ENCODE assay signal across 25 cellular contexts in genomic region chr2:26095758-26096157, GRCh38.
DNase-seq lines count a peak whose midpoint lies in the region; ATAC-seq, FAIRE-seq and TF ChIP-seq lines count a peak whose summit lies in the region.
"Had no signal": no experiment of that assay in that cellular context is flagged by ENCODE, and none has a peak within 500 bp of the region (broad histone marks: within the 10 kb centered on the region; RNA-seq: fewer than 3 reads in every experiment).

No MANE protein-coding gene starts in this region.

- H3K36me3 Mint-ChIP-seq in neural progenitor cell (peaks cover 30% of the 10 kb centered on the region), chondrocyte (ENCODE audit: low read depth) (peaks cover 4% of the 10 kb centered on the region)
- peaks cover 36 to 54% of the 10 kb centered on the region in 2 donors for H3K36me3 Mint-ChIP-seq in stimulated activated naive B cell treated with anti-CD40 and anti-IgM and Interleukin-4, amounts not matched to agents 10 μg/mL and 1 μg/mL and 100 μg/mL, for 72 hours
- H3K36me3 Mint-ChIP-seq in activated CD4-positive, alpha-beta T cell treated with anti-CD3 and anti-CD28 coated beads for 36 hours (ENCODE audit: low read depth) = peaks cover 23% of the 10 kb centered on the region

- BruUV-seq in HepG2 (replicated peaks; lab: Mats Ljungman, UMichigan) = no TSS peak
- no TSS peak for BruUV-seq in GM12878 (replicated peaks; lab: Mats Ljungman, UMichigan)

- H3F3A ChIP-seq in neural progenitor cell (ENCODE audit: low read depth) = peaks cover 8% of the 10 kb centered on the region

- H4K20me1 ChIP-seq in HepG2 (ENCODE audit: insufficient read depth, low read length) = peaks cover 17% of the 10 kb centered on the region; the same call in 1 of the 2 replicates
- H4K20me1 ChIP-seq in GM12878 (ENCODE audit: control insufficient read depth, insufficient read depth) = peaks cover 3% of the 10 kb centered on the region
- peaks cover 59% of the 10 kb centered on the region for H4K20me1 ChIP-seq in neural progenitor cell (ENCODE audit: low read depth)

- H3K27ac ChIP-seq in HepG2 (ENCODE audit: extremely low read length, insufficient read depth, low read length) (no peak overlapping the region), right lobe of liver (no peak overlapping the region), GM12878 (ENCODE audit: control insufficient read depth, insufficient read depth) (no peak overlapping the region), neural progenitor cell (peak overlapping the region; percentile 31)
- H3K27ac ChIP-seq: RWPE1 had no signal

- POLR2A ChIA-PET in HepG2 (lab: Yijun Ruan, JAX) (no interaction called here), GM12878 (lab: Charles Lee) (no interaction called here)
- POLR2A ChIA-PET in activated CD4-positive, alpha-beta T cell treated with anti-CD3 and anti-CD28 coated beads for 36 hours (lab: Charles Lee) = no interaction called here

- H3K4me2 ChIP-seq in HepG2 (ENCODE audit: low read depth, low read length) = no peak overlapping the region
- no peak overlapping the region for H3K4me2 ChIP-seq in GM12878 (ENCODE audit: control insufficient read depth, insufficient read depth)
- H3K4me2 ChIP-seq in neural progenitor cell = no peak overlapping the region
- H3K4me2 ChIP-seq: SK-N-SH had no signal

- no peak overlapping the region for H3K4me3 ChIP-seq in HepG2 (replicated peaks in 1 of 3; ENCODE audit: insufficient read depth in 1 of 3, low read depth in 2 of 3, low read length in 3 of 3)
- H3K4me3 ChIP-seq in right lobe of liver = no peak overlapping the region
- H3K4me3 ChIP-seq in GM12878 = no peak overlapping the region
- H3K4me3 ChIP-seq in neural progenitor cell = no peak overlapping the region

- TF ChIP-seq CTCF in HepG2 (CRISPR knock-in tag; IDR thresholded peaks at IDR 0.05) = no peak
- TF ChIP-seq CTCF in right lobe of liver (IDR thresholded peaks at IDR 0.05) = no peak
- TF ChIP-seq CTCF in GM12878 (IDR thresholded peaks at IDR 0.05 in 2 of 3, conservative IDR thresholded peaks at IDR 0.05 in 1 of 3; ENCODE audit: control insufficient read depth in 2 of 3, extremely low read depth in 1 of 3, insufficient read depth in 1 of 3, low read depth in 3 of 3, low read length in 3 of 3) = no peak
- no peak for TF ChIP-seq CTCF in neural progenitor cell (IDR thresholded peaks at IDR 0.05)
- TF ChIP-seq CTCF in chondrocyte (IDR thresholded peaks at IDR 0.05) = no peak

- H3K27ac Mint-ChIP-seq in neural progenitor cell = no peak overlapping the region
- peak overlapping the region; percentile 51 for H3K27ac Mint-ChIP-seq in stimulated activated naive B cell treated with anti-CD40 and anti-IgM and Interleukin-4, amounts not matched to agents 10 μg/mL and 1 μg/mL and 100 μg/mL, for 72 hours
- no peak overlapping the region for H3K27ac Mint-ChIP-seq in activated CD4-positive, alpha-beta T cell treated with anti-CD3 and anti-CD28 coated beads for 36 hours
- no peak overlapping the region for H3K27ac Mint-ChIP-seq in chondrocyte (ENCODE audit: unreplicated experiment)

- peaks cover 11 to 37% of the 10 kb centered on the region in 2 experiments for H3K36me3 ChIP-seq in HepG2 (replicated peaks in 1 of 2; ENCODE audit: control insufficient read depth in 1 of 2, insufficient read depth in 2 of 2, low read length in 2 of 2)
- no peaks in the 10 kb centered on the region for H3K36me3 ChIP-seq in right lobe of liver
- H3K36me3 ChIP-seq in GM12878 (ENCODE audit: control insufficient read depth in 2 of 2, insufficient read depth in 2 of 2, low read length in 1 of 2) = peaks cover 2 to 3% of the 10 kb centered on the region in 2 experiments; a peak in 2 of 4 replicates
- no peaks in the 10 kb centered on the region for H3K36me3 ChIP-seq in neural progenitor cell

- peaks cover 5% of the 10 kb centered on the region for H3K4me1 Mint-ChIP-seq in neural progenitor cell
- peaks cover 23 to 60% of the 10 kb centered on the region in 2 donors for H3K4me1 Mint-ChIP-seq in stimulated activated naive B cell treated with anti-CD40 and anti-IgM and Interleukin-4, amounts not matched to agents 10 μg/mL and 1 μg/mL and 100 μg/mL, for 72 hours
- peaks cover 29% of the 10 kb centered on the region for H3K4me1 Mint-ChIP-seq in activated CD4-positive, alpha-beta T cell treated with anti-CD3 and anti-CD28 coated beads for 36 hours
- H3K4me1 Mint-ChIP-seq in chondrocyte (ENCODE audit: low read depth) = peaks cover 19% of the 10 kb centered on the region

- DNase-seq in HepG2 (ENCODE audit: low spot score) = no peak
- DNase-seq in right lobe of liver = no peak
- DNase-seq in GM12878 (ENCODE audit: low read depth, low spot score) = no peak
- no peak for DNase-seq in neural progenitor cell (ENCODE audit: low spot score)
- no peak for DNase-seq in stimulated activated naive B cell treated with anti-CD40 and anti-IgM and Interleukin-4, amounts not matched to agents 10 μg/mL and 1 μg/mL and 100 μg/mL, for 72 hours
- no peak for DNase-seq in activated CD4-positive, alpha-beta T cell treated with anti-CD3 and anti-CD28 coated beads for 36 hours
- no peak for DNase-seq in chondrocyte (ENCODE audit: low spot score)
- DNase-seq in LoVo (ENCODE audit: low spot score) = no peak
- DNase-seq: 8988T, ACHN, Calu3, DMS79 treated with DMSO at 0.1 percent for 48 hours, GF-D8, H7, Karpas-422, NCI-H1105 treated with DMSO at 0.1 percent for 48 hours, NCI-H2029, NCI-H2227 treated with DMSO at 0.1 percent for 48 hours, NCI-H526 treated with DMSO at 0.1 percent for 48 hours, SHP77 treated with DMSO at 0.1 percent for 48 hours, SK-N-SH, SW 1271 had no signal

- H3K9me3 Mint-ChIP-seq in neural progenitor cell = no peaks in the 10 kb centered on the region
- H3K9me3 Mint-ChIP-seq in stimulated activated naive B cell treated with anti-CD40 and anti-IgM and Interleukin-4, amounts not matched to agents 10 μg/mL and 1 μg/mL and 100 μg/mL, for 72 hours = no peaks in the 10 kb centered on the region
- H3K9me3 Mint-ChIP-seq in activated CD4-positive, alpha-beta T cell treated with anti-CD3 and anti-CD28 coated beads for 36 hours (ENCODE audit: low read depth) = no peaks in the 10 kb centered on the region
- no peaks in the 10 kb centered on the region for H3K9me3 Mint-ChIP-seq in chondrocyte (ENCODE audit: low read depth)

- SMC1A ChIA-PET in GM12878 (lab: Charles Lee; ENCODE audit: uncharacterized antibody, unreplicated experiment) = interaction anchor here (0.9 kb wide), 1 partner anchor 49 kb away, joined by 3 read pairs; no protein-coding TSS in a partner anchor

- TF ChIP-seq EP300 in HepG2 (IDR thresholded peaks at IDR 0.05; ENCODE audit: low read depth in 2 of 2, low read length in 2 of 2) (no peak), HepG2 (CRISPR knock-in tag; IDR thresholded peaks at IDR 0.05; ENCODE audit: borderline replicate concordance) (no peak), GM12878 (IDR thresholded peaks at IDR 0.05; ENCODE audit: borderline replicate concordance in 1 of 2, control insufficient read depth in 1 of 2, low read depth in 2 of 2, low read length in 2 of 2) (no peak)

- TF ChIP-seq POLR2A in HepG2 (IDR thresholded peaks at IDR 0.05; ENCODE audit: insufficient read depth in 1 of 2, low read depth in 2 of 2, low read length in 2 of 2) (no peak), right lobe of liver (IDR thresholded peaks at IDR 0.05) (no peak), GM12878 (IDR thresholded peaks at IDR 0.05; ENCODE audit: low read depth, low read length) (no peak)

- H2AFZ ChIP-seq in HepG2 (ENCODE audit: low read length) (no peak overlapping the region), GM12878 (ENCODE audit: control insufficient read depth, low read depth, low read length) (no peak overlapping the region), neural progenitor cell (replicated peaks) (no peak overlapping the region)

- H3K79me2 ChIP-seq in HepG2 (ENCODE audit: insufficient read depth, low read length) = peaks cover 70% of the 10 kb centered on the region
- H3K79me2 ChIP-seq in GM12878 (ENCODE audit: control insufficient read depth, insufficient read depth, low read length) = peaks cover 32% of the 10 kb centered on the region
- peaks cover 99% of the 10 kb centered on the region for H3K79me2 ChIP-seq in neural progenitor cell (ENCODE audit: low read depth)

- ATAC-seq in HepG2 = no peak
- ATAC-seq in right lobe of liver = no peak
- ATAC-seq in GM12878 = no peak
- no peak for ATAC-seq in stimulated activated naive B cell treated with anti-CD40 and anti-IgM and Interleukin-4, amounts not matched to agents 10 μg/mL and 1 μg/mL and 100 μg/mL, for 72 hours (replicated peaks)
- ATAC-seq in activated CD4-positive, alpha-beta T cell treated with anti-CD3 and anti-CD28 coated beads for 36 hours = no peak
- ATAC-seq: Panc1 had no signal

- no peak overlapping the region for H3K4me3 Mint-ChIP-seq in neural progenitor cell
- no peak overlapping the region for H3K4me3 Mint-ChIP-seq in stimulated activated naive B cell treated with anti-CD40 and anti-IgM and Interleukin-4, amounts not matched to agents 10 μg/mL and 1 μg/mL and 100 μg/mL, for 72 hours
- H3K4me3 Mint-ChIP-seq in activated CD4-positive, alpha-beta T cell treated with anti-CD3 and anti-CD28 coated beads for 36 hours = no peak overlapping the region
- H3K4me3 Mint-ChIP-seq in chondrocyte (ENCODE audit: unreplicated experiment) = no peak overlapping the region

- RAD21 ChIA-PET in GM12878 (lab: Charles Lee; ENCODE audit: unreplicated experiment) = no interaction called here

- no peak for FAIRE-seq in HepG2 (lab: Jason Lieb, UNC)
- FAIRE-seq in GM12878 (lab: Jason Lieb, UNC) = no peak
- FAIRE-seq: GM12892 had no signal

- CTCF ChIA-PET in HepG2 (lab: Yijun Ruan, JAX; ENCODE audit: low intra/inter-chr PET ratio, low total read pairs) = no interaction called here
- CTCF ChIA-PET in GM12878 (lab: Yijun Ruan, JAX) = no interaction called here
- CTCF ChIA-PET in activated CD4-positive, alpha-beta T cell treated with anti-CD3 and anti-CD28 coated beads for 36 hours (lab: Charles Lee) = interaction anchor here (1.0 kb wide), 1 partner anchor 10 kb away, joined by 5 read pairs; no protein-coding TSS in a partner anchor

- in situ Hi-C loops in HepG2 (cut with HindIII; ENCODE audit: extremely low pct_ligation_motif_present, low pct_unique_long_range_greater_than_20kb) (no loop called here), GM12878 (cut with MboI) (no loop called here)

- no peaks in the 10 kb centered on the region for H3K27me3 ChIP-seq in HepG2 (ENCODE audit: control insufficient read depth in 1 of 2, insufficient read depth in 2 of 2, low read length in 2 of 2)
- H3K27me3 ChIP-seq in right lobe of liver = no peaks in the 10 kb centered on the region
- no peaks in the 10 kb centered on the region for H3K27me3 ChIP-seq in GM12878 (replicated peaks in 1 of 2; ENCODE audit: control insufficient read depth in 2 of 2, insufficient read depth in 2 of 2, low read length in 1 of 2)
- H3K27me3 ChIP-seq in neural progenitor cell = no peaks in the 10 kb centered on the region

- TF ChIP-seq RAD21 in HepG2 (CRISPR knock-in tag; IDR thresholded peaks at IDR 0.05) (no peak), GM12878 (IDR thresholded peaks at IDR 0.05; ENCODE audit: insufficient read depth, low read depth, low read length) (no peak)

- H3K27me3 Mint-ChIP-seq in neural progenitor cell (ENCODE audit: insufficient read depth, low read depth) (peaks cover 3% of the 10 kb centered on the region), chondrocyte (ENCODE audit: low read depth) (no peaks in the 10 kb centered on the region)
- H3K27me3 Mint-ChIP-seq in stimulated activated naive B cell treated with anti-CD40 and anti-IgM and Interleukin-4, amounts not matched to agents 10 μg/mL and 1 μg/mL and 100 μg/mL, for 72 hours = no peaks in the 10 kb centered on the region
- H3K27me3 Mint-ChIP-seq in activated CD4-positive, alpha-beta T cell treated with anti-CD3 and anti-CD28 coated beads for 36 hours = no peaks in the 10 kb centered on the region

- intact Hi-C loops in HepG2 (cut with micrococcal nuclease; ENCODE audit: unreplicated experiment) = no loop called here
- intact Hi-C loops in right lobe of liver (cut with DNase I) = no loop called here
- intact Hi-C loops in GM12878 (cut with micrococcal nuclease; ENCODE audit: unreplicated experiment) = no loop called here
- intact Hi-C loops in activated CD4-positive, alpha-beta T cell treated with anti-CD3 and anti-CD28 coated beads for 36 hours (cut with DNase I, micrococcal nuclease) = no loop called here

- 98% methylated on average over 5 of the region's 5 CpGs for WGBS in HepG2 (ENCODE audit: low lambda C conversion rate)
- WGBS in right lobe of liver (ENCODE audit: insufficient coverage, low coverage, low lambda C conversion rate, missing lambda C conversion rate) = 100% methylated on average over 3 of the region's 5 CpGs
- 98% methylated on average over 5 of the region's 5 CpGs for WGBS in GM12878 (ENCODE audit: insufficient coverage, insufficient replicate concordance, low lambda C conversion rate, missing lambda C conversion rate)

- H3K4me1 ChIP-seq in HepG2 (ENCODE audit: insufficient read depth, low read length) (peaks cover 17% of the 10 kb centered on the region), right lobe of liver (no peaks in the 10 kb centered on the region), GM12878 (ENCODE audit: control insufficient read depth, insufficient read depth, low read length) (no peaks in the 10 kb centered on the region), neural progenitor cell (peaks cover 6% of the 10 kb centered on the region)

- H3K9ac ChIP-seq in HepG2 (ENCODE audit: insufficient read depth, low read depth, low read length) = no peak overlapping the region
- no peak overlapping the region for H3K9ac ChIP-seq in GM12878 (ENCODE audit: control insufficient read depth, insufficient read depth, low read length)
- H3K9ac ChIP-seq in neural progenitor cell = no peak overlapping the region
- H3K9ac ChIP-seq: SK-N-SH had no signal

- H3K9me3 ChIP-seq in HepG2 (ENCODE audit: low read length) (no peaks in the 10 kb centered on the region), right lobe of liver (no peaks in the 10 kb centered on the region), GM12878 (replicated peaks; ENCODE audit: control insufficient read depth, insufficient read depth, low read length) (no peaks in the 10 kb centered on the region; the same call in 2 of the 3 replicates), neural progenitor cell (ENCODE audit: low read depth) (no peaks in the 10 kb centered on the region)
- H3K9me3 ChIP-seq: SK-N-SH had no signal
